26 cellular contexts compared by ENCODE assay signal in the genomic region with DNA sequence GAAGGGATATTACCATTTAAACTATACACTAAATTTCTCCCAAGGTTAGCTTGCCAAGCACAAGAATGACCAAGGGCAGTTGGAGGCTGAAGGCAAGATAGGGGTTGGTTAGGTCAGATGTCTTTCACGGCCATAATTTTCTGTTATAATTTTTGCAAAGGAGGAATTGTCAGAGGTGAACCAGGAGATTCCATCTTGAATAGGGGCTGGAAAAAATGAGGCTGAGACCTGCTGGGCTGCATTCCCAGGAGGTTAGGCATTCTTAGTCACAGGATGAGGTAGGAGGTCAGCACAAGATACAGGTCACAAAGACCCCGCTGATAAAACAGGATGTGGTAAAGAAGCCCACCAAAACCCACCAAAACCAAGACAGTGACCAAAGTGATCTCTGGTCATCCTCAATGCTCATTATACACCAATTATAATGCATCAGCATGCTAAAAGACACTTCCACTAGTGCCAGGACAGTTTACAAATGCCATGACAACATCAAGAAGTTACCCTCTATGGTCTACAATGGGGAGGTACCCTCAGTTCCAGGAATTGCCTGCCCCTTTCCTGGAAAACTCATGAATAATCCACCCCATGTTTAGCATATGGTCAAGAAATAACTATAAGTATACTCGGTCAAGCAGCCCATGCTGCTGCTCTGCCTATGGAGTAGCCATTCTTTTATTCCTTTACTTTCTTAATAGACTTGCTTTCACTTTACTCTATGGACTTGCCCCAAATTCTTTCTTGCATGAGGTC.
"Had no signal": no experiment of that assay in that cellular context is flagged by ENCODE, and none has a peak within 500 bp of the region (broad histone marks: within the 10 kb centered on the region; RNA-seq: fewer than 3 reads in every experiment).

No MANE protein-coding gene starts in this region.

- H3K27me3 ChIP-seq: dorsolateral prefrontal cortex, esophagus muscularis mucosa, foreskin keratinocyte, gastroesophageal sphincter, ovary, sigmoid colon, thyroid gland had no signal

- H3K36me3 Mint-ChIP-seq: immature natural killer cell, type B pancreatic cell had no signal

- H3K36me3 ChIP-seq: esophagus muscularis mucosa, gastroesophageal sphincter, heart left ventricle, ovary, sigmoid colon, spleen, stomach, thyroid gland had no signal

- H3K27ac Mint-ChIP-seq: endodermal cell; immature natural killer cell; naive thymus-derived CD4-positive, alpha-beta T cell; nephron progenitor cell; stimulated activated naive B cell treated with anti-CD40 and anti-IgM and Interleukin-4, amounts not matched to agents 10 μg/mL and 1 μg/mL and 100 μg/mL, for 72 hours; type B pancreatic cell had no signal

- H3K27ac ChIP-seq: dorsolateral prefrontal cortex, esophagus muscularis mucosa, foreskin keratinocyte, gastroesophageal sphincter, heart left ventricle, ovary, psoas muscle, sigmoid colon, spleen, stomach, thyroid gland had no signal

- DNase-seq: central memory CD4-positive, alpha-beta T cell; dorsolateral prefrontal cortex; effector CD4-positive, alpha-beta T cell; endodermal cell; heart left ventricle; hippocampal formation; immature natural killer cell; mesenchymal stem cell; naive thymus-derived CD4-positive, alpha-beta T cell; nephron progenitor cell; occipital lobe; sigmoid colon; spleen; stimulated activated CD4-positive, alpha-beta T cell treated with anti-CD3 and anti-CD28 coated beads, Interleukin-4, amount 100 ng/mL, for 4 hours; stimulated activated naive B cell treated with anti-CD40 and anti-IgM and Interleukin-4, amounts not matched to agents 10 μg/mL and 1 μg/mL and 100 μg/mL, for 72 hours; stomach; thyroid gland had no signal

- H3K4me3 ChIP-seq: dorsolateral prefrontal cortex, esophagus muscularis mucosa, gastroesophageal sphincter, heart left ventricle, lung, ovary, psoas muscle, sigmoid colon, spleen, stomach, thyroid gland had no signal

- ATAC-seq: foreskin keratinocyte; gastroesophageal sphincter; heart left ventricle; left lobe of liver; naive thymus-derived CD4-positive, alpha-beta T cell; psoas muscle; right cardiac atrium; stimulated activated naive B cell treated with anti-CD40 and anti-IgM and Interleukin-4, amounts not matched to agents 10 μg/mL and 1 μg/mL and 100 μg/mL, for 72 hours had no signal

- H3K4me1 Mint-ChIP-seq: endodermal cell, immature natural killer cell had no signal

- H3K4me3 Mint-ChIP-seq: endodermal cell; immature natural killer cell; naive thymus-derived CD4-positive, alpha-beta T cell; nephron progenitor cell; stimulated activated naive B cell treated with anti-CD40 and anti-IgM and Interleukin-4, amounts not matched to agents 10 μg/mL and 1 μg/mL and 100 μg/mL, for 72 hours; type B pancreatic cell had no signal

- H3K9me3 ChIP-seq: ovary, thyroid gland had no signal

- H3K4me1 ChIP-seq: foreskin keratinocyte, gastroesophageal sphincter, heart left ventricle, psoas muscle, spleen, thyroid gland had no signal
